Comparison of ENCODE assay signal across 10 cellular contexts in genomic region chr4:94410678-94411206, GRCh38. TPM values are rescaled to one million over a fixed set of nuclear protein-coding genes. Genes with fewer than 3 reads are reported as not detected.
DNase-seq lines count a peak whose midpoint lies in the region; ATAC-seq and TF ChIP-seq lines count a peak whose summit lies in the region.
"Had no signal": no experiment of that assay in that cellular context is flagged by ENCODE, and none has a peak within 500 bp of the region (broad histone marks: within the 10 kb centered on the region; RNA-seq: fewer than 3 reads in every experiment).

No MANE protein-coding gene starts in this region.

- H3K27ac ChIP-seq in GM23338 (ENCODE audit: low read depth): no peak overlapping the region
- H3K27ac ChIP-seq: neural progenitor cell had no signal

- no peak for TF ChIP-seq CTCF in GM23338 (conservative IDR thresholded peaks at IDR 0.05; ENCODE audit: low read depth in 2 of 2)

- H3K4me3 Mint-ChIP-seq in GM23338: no peak overlapping the region
- H3K4me3 Mint-ChIP-seq in activated T-cell treated with anti-CD3 and anti-CD28 coated beads, Interleukin-2, amount 50 U/mL, for 4 hours: no peak overlapping the region
- H3K4me3 Mint-ChIP-seq: neural progenitor cell had no signal

- H3K4me1 Mint-ChIP-seq in GM23338: peaks cover 23% of the 10 kb centered on the region; the same call in 2 of the 3 replicates
- no peaks in the 10 kb centered on the region for H3K4me1 Mint-ChIP-seq in activated T-cell treated with anti-CD3 and anti-CD28 coated beads, Interleukin-2, amount 50 U/mL, for 4 hours (ENCODE audit: low read depth)

- H3K4me2 ChIP-seq in GM23338: no peak overlapping the region
- H3K4me2 ChIP-seq: neural progenitor cell had no signal

- H3K27me3 Mint-ChIP-seq in GM23338 (ENCODE audit: insufficient read depth, low read depth, poor library complexity): no peaks in the 10 kb centered on the region
- H3K27me3 Mint-ChIP-seq in activated T-cell treated with anti-CD3 and anti-CD28 coated beads, Interleukin-2, amount 50 U/mL, for 4 hours (ENCODE audit: low read depth): peaks cover 11% of the 10 kb centered on the region

- peak overlapping the region; percentile 67; the same call in 1 of the 2 replicates for H2AFZ ChIP-seq in GM23338
- H2AFZ ChIP-seq: neural progenitor cell had no signal

- H3K79me2 ChIP-seq in GM23338 (replicated peaks; ENCODE audit: insufficient read depth): no peaks in the 10 kb centered on the region

- DNase-seq in GM23338 (ENCODE audit: low spot score): no peak
- peak; percentile 27 for DNase-seq in adipocyte (ENCODE audit: low read depth)
- DNase-seq in left cardiac atrium: peak; percentile 69
- peak; percentile 93 for DNase-seq in skeletal muscle cell (ENCODE audit: low read depth)
- no peak for DNase-seq in activated CD4-positive, alpha-beta T cell treated with anti-CD3 and anti-CD28 coated beads, Interleukin-2, amount 50 U/mL, for 4 hours
- no peak for DNase-seq in activated T-cell treated with anti-CD3 and anti-CD28 coated beads, Interleukin-2, amount 50 U/mL, for 4 hours
- DNase-seq: Kasumi-1 had no signal

- H3K4me3 ChIP-seq in GM23338: no peak overlapping the region
- peak overlapping the region; percentile 23 for H3K4me3 ChIP-seq in adipocyte (ENCODE audit: low read length)
- no peak overlapping the region for H3K4me3 ChIP-seq in skeletal muscle cell (ENCODE audit: low read depth, low read length)
- H3K4me3 ChIP-seq: neural progenitor cell had no signal

- no peaks in the 10 kb centered on the region for H4K20me1 ChIP-seq in GM23338 (replicated peaks; ENCODE audit: insufficient read depth)

- no peaks in the 10 kb centered on the region for H3K9me3 Mint-ChIP-seq in GM23338
- H3K9me3 Mint-ChIP-seq in activated T-cell treated with anti-CD3 and anti-CD28 coated beads, Interleukin-2, amount 50 U/mL, for 4 hours: no peaks in the 10 kb centered on the region

- H3K4me1 ChIP-seq in GM23338 (ENCODE audit: insufficient read depth): peaks cover 18% of the 10 kb centered on the region
- peaks cover 52% of the 10 kb centered on the region for H3K4me1 ChIP-seq in adipocyte (ENCODE audit: control insufficient read depth, insufficient read depth, low read length)

- no peaks in the 10 kb centered on the region for H3K27me3 ChIP-seq in GM23338 (ENCODE audit: insufficient read depth)
- H3K27me3 ChIP-seq in adipocyte (replicated peaks; ENCODE audit: control insufficient read depth, insufficient read depth, low read length): no peaks in the 10 kb centered on the region
- H3K27me3 ChIP-seq: neural progenitor cell had no signal

- H3F3A ChIP-seq in GM23338 (replicated peaks; ENCODE audit: low read depth): no peaks in the 10 kb centered on the region

- peak overlapping the region; percentile 39 for H3K9ac ChIP-seq in adipocyte (ENCODE audit: low read length)
- H3K9ac ChIP-seq: neural progenitor cell had no signal

- H3K9me3 ChIP-seq in adipocyte (ENCODE audit: control insufficient read depth, low read length): no peaks in the 10 kb centered on the region

- intact Hi-C loops in left cardiac atrium (cut with DNase I): loop anchor here in 1 of 2 donors (2.0 kb wide), 1 partner anchor 42 kb away; no protein-coding TSS in a partner anchor

- H3K9me2 ChIP-seq in GM23338 (ENCODE audit: insufficient read depth): no peaks in the 10 kb centered on the region

- no peaks in the 10 kb centered on the region for H3K36me3 Mint-ChIP-seq in GM23338 (ENCODE audit: low read depth)
- H3K36me3 Mint-ChIP-seq in activated T-cell treated with anti-CD3 and anti-CD28 coated beads, Interleukin-2, amount 50 U/mL, for 4 hours (ENCODE audit: insufficient read depth): no peaks in the 10 kb centered on the region

- ATAC-seq in GM23338 (peak; percentile 41; the same call in 2 of the 3 replicates), left cardiac atrium (peak; percentile 74 to 92), HG02973 (IDR thresholded peaks at IDR 0.05; ENCODE audit: unreplicated experiment) (no peak), GM21723 (IDR thresholded peaks at IDR 0.05; ENCODE audit: unreplicated experiment) (no peak)
- ATAC-seq in activated T-cell treated with anti-CD3 and anti-CD28 coated beads, Interleukin-2, amount 50 U/mL, for 4 hours: no peak

- no peaks in the 10 kb centered on the region for H3K36me3 ChIP-seq in GM23338 (ENCODE audit: insufficient read depth)
- no peaks in the 10 kb centered on the region for H3K36me3 ChIP-seq in adipocyte (ENCODE audit: control insufficient read depth, insufficient read depth, low read length, severe bottlenecking)
- H3K36me3 ChIP-seq: neural progenitor cell had no signal

- H3K27ac Mint-ChIP-seq in GM23338: no peak overlapping the region; the same call in 1 of the 2 replicates
- H3K27ac Mint-ChIP-seq: neural progenitor cell had no signal

TF ChIP-seq in GM23338, 12 proteins besides CTCF, POLR2A, EP300 and RAD21:
- no peak for TF ChIP-seq ZNF331 (CRISPR knock-in tag; IDR thresholded peaks at IDR 0.05; ENCODE audit: low read depth)
- no peak for TF ChIP-seq NANOG (IDR thresholded peaks at IDR 0.05; ENCODE audit: borderline replicate concordance)
- no peak for TF ChIP-seq JUNB (IDR thresholded peaks at IDR 0.05; ENCODE audit: unreplicated experiment)
- no peak for TF ChIP-seq REST (IDR thresholded peaks at IDR 0.05; ENCODE audit: unreplicated experiment)
- no peak for TF ChIP-seq ZNF114 (CRISPR knock-in tag; IDR thresholded peaks at IDR 0.05)
- TF ChIP-seq EZH2phosphoT487 (IDR thresholded peaks at IDR 0.05; ENCODE audit: unreplicated experiment): no peak
- no peak for TF ChIP-seq EZH2 (IDR thresholded peaks at IDR 0.05; ENCODE audit: low read depth, unreplicated experiment)
- TF ChIP-seq CREB1 (CRISPR knock-in tag; IDR thresholded peaks at IDR 0.05; ENCODE audit: low read depth): no peak
- TF ChIP-seq ETS1 (IDR thresholded peaks at IDR 0.05): no peak
- TF ChIP-seq STAT1 (IDR thresholded peaks at IDR 0.05; ENCODE audit: unreplicated experiment): no peak

RNA-seq across cellular contexts. Expression of gene PDLIM5, which starts 41.0 kb away (rescaled TPM):
- 53.0 and 79.2 TPM in 2 replicates for total RNA-seq in GM23338 (2014; rRNA removed; shearing (Covaris generic))
- polyA plus RNA-seq in GM23338 (2016; fragmentation: Nextera tagmentation; extraction: Ambion mirVana): 45.2 and 49.1 TPM in 2 replicates
- total RNA-seq in left cardiac atrium: 100 to 1,000 TPM; 626 to 644 TPM
- 10 to 100 TPM; 23.2 to 26.8 (median 25.7) TPM for total RNA-seq in activated T-cell treated with anti-CD3 and anti-CD28 coated beads, Interleukin-2, amount 50 U/mL, for 4 hours

Comparison
In these comparisons a context has a peak if more than half of its experiments do, and no peak if none do; other contexts are left out.
1. ATAC-seq: peak in GM23338 (single experiment) and left cardiac atrium (2 of 2); none in HG02973 (single experiment), GM21723 (single experiment) and activated T-cell treated with anti-CD3 and anti-CD28 coated beads, Interleukin-2, amount 50 U/mL, for 4 hours (0 of 2).
2. DNase-seq: peak in adipocyte (single experiment), left cardiac atrium (single experiment) and skeletal muscle cell (single experiment); none in GM23338 (single experiment), activated CD4-positive, alpha-beta T cell treated with anti-CD3 and anti-CD28 coated beads, Interleukin-2, amount 50 U/mL, for 4 hours (0 of 2) and activated T-cell treated with anti-CD3 and anti-CD28 coated beads, Interleukin-2, amount 50 U/mL, for 4 hours (single experiment).